In the genomic region with DNA sequence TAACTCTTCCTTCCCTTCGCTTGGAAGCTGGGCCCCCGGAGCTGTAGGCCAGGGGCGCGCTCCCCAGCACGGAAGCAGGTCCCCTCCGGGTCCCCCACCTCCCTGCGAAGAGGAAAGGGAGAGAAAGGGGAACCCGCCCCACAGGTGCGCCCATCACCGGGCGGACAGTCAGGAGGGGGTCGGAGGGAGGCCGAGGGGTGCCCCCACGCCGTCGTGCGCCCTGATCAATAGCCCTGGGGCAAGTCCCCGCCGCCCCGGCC, we compare ENCODE assay signal across 9 cellular contexts. TPM values are rescaled to one million over a fixed set of nuclear protein-coding genes. Genes with fewer than 3 reads are reported as not detected.
A peak's percentile ranks its signal among the peaks of the same experiment; 100 is the strongest.
DNase-seq lines count a peak whose midpoint lies in the region; ATAC-seq and TF ChIP-seq lines count a peak whose summit lies in the region.
"Had no signal": no experiment of that assay in that cellular context is flagged by ENCODE, and none has a peak within 500 bp of the region (broad histone marks: within the 10 kb centered on the region; RNA-seq: fewer than 3 reads in every experiment).

No MANE protein-coding gene starts in this region.

- peaks cover 0 to 10% (median 3%) of the 10 kb centered on the region in 4 donors for H3K4me1 Mint-ChIP-seq in CD4-positive, alpha-beta memory T cell
- peaks cover 4 to 5% of the 10 kb centered on the region in 2 donors for H3K4me1 Mint-ChIP-seq in effector memory CD8-positive, alpha-beta T cell (ENCODE audit: low read depth in 2 of 2)
- peaks cover 13% of the 10 kb centered on the region for H3K4me1 Mint-ChIP-seq in neural progenitor cell

- H3K36me3 ChIP-seq in CD4-positive, alpha-beta memory T cell (ENCODE audit: insufficient read depth, low read length): no peaks in the 10 kb centered on the region
- H3K36me3 ChIP-seq in neural progenitor cell: no peaks in the 10 kb centered on the region

- H3K9ac ChIP-seq in neural progenitor cell: no peak overlapping the region

- intact Hi-C loops in CD4-positive, alpha-beta memory T cell (cut with micrococcal nuclease): no loop called here

- CTCF ChIA-PET in CD4-positive, alpha-beta memory T cell (lab: Charles Lee; ENCODE audit: partially characterized antibody): interaction anchor here (1.0 kb wide), 1 partner anchor 13 kb away, joined by 3 read pairs; no protein-coding TSS in a partner anchor

- H2AFZ ChIP-seq in neural progenitor cell (replicated peaks): no peak overlapping the region

- no peaks in the 10 kb centered on the region for H3K9me3 Mint-ChIP-seq in CD4-positive, alpha-beta memory T cell
- H3K9me3 Mint-ChIP-seq in effector memory CD8-positive, alpha-beta T cell: no peaks in the 10 kb centered on the region
- H3K9me3 Mint-ChIP-seq in neural progenitor cell: no peaks in the 10 kb centered on the region

- peak overlapping the region in 1 of 7 donors; percentile 47 for H3K27ac Mint-ChIP-seq in CD4-positive, alpha-beta memory T cell
- H3K27ac Mint-ChIP-seq in effector memory CD8-positive, alpha-beta T cell: no peak overlapping the region
- no peak overlapping the region for H3K27ac Mint-ChIP-seq in neural progenitor cell

- H3K27me3 Mint-ChIP-seq in CD4-positive, alpha-beta memory T cell: peaks cover 0 to 2% of the 10 kb centered on the region in 2 donors
- no peaks in the 10 kb centered on the region for H3K27me3 Mint-ChIP-seq in effector memory CD8-positive, alpha-beta T cell
- peaks cover 8% of the 10 kb centered on the region for H3K27me3 Mint-ChIP-seq in neural progenitor cell (ENCODE audit: insufficient read depth, low read depth)

- H3K4me3 ChIP-seq in CD4-positive, alpha-beta memory T cell (ENCODE audit: low read length in 2 of 2): peak overlapping the region; percentile 3 to 51
- peak overlapping the region; percentile 70 for H3K4me3 ChIP-seq in LNCaP clone FGC (ENCODE audit: low read depth, low read length)
- H3K4me3 ChIP-seq in neural progenitor cell: peak overlapping the region; percentile 57

- H3K9me3 ChIP-seq in CD4-positive, alpha-beta memory T cell (ENCODE audit: control insufficient read depth in 1 of 2, low read length in 2 of 2): no peaks in the 10 kb centered on the region
- no peaks in the 10 kb centered on the region for H3K9me3 ChIP-seq in neural progenitor cell (ENCODE audit: low read depth)

- peaks cover 13% of the 10 kb centered on the region for H4K20me1 ChIP-seq in neural progenitor cell (ENCODE audit: low read depth)

- H3K36me3 Mint-ChIP-seq in CD4-positive, alpha-beta memory T cell: no peaks in the 10 kb centered on the region
- no peaks in the 10 kb centered on the region for H3K36me3 Mint-ChIP-seq in effector memory CD8-positive, alpha-beta T cell (ENCODE audit: insufficient read depth)
- H3K36me3 Mint-ChIP-seq in neural progenitor cell: no peaks in the 10 kb centered on the region

- H3K4me2 ChIP-seq in neural progenitor cell: peak overlapping the region; percentile 85

- peaks cover 11% of the 10 kb centered on the region for H3K4me1 ChIP-seq in CD4-positive, alpha-beta memory T cell (ENCODE audit: insufficient read depth, low read length)
- peaks cover 21% of the 10 kb centered on the region for H3K4me1 ChIP-seq in neural progenitor cell

- POLR2A ChIA-PET in CD4-positive, alpha-beta memory T cell (lab: Charles Lee; ENCODE audit: partially characterized antibody): interaction anchor here (1.0 to 2.6 kb wide), 4 partner anchors 15 to 203 kb away, joined by 3 to 17 read pairs (median 4); no protein-coding TSS in a partner anchor

- no peaks in the 10 kb centered on the region for H3K79me2 ChIP-seq in neural progenitor cell (ENCODE audit: low read depth)

- TF ChIP-seq CTCF in LNCaP clone FGC (IDR thresholded peaks at IDR 0.05; ENCODE audit: control insufficient read depth, extremely low read depth, insufficient read depth) (no peak), neural progenitor cell (IDR thresholded peaks at IDR 0.05) (no peak)

- peaks cover 17% of the 10 kb centered on the region for H3F3A ChIP-seq in neural progenitor cell (ENCODE audit: low read depth)

- H3K27me3 ChIP-seq in CD4-positive, alpha-beta memory T cell (ENCODE audit: insufficient read depth, low read length): no peaks in the 10 kb centered on the region
- H3K27me3 ChIP-seq in neural progenitor cell: peaks cover 52% of the 10 kb centered on the region

- ATAC-seq in effector memory CD8-positive, alpha-beta T cell (replicated peaks): no peak
- no peak for ATAC-seq in GM21786 (IDR thresholded peaks at IDR 0.05; ENCODE audit: unreplicated experiment)
- no peak for ATAC-seq in GM18909 (IDR thresholded peaks at IDR 0.05; ENCODE audit: poor library complexity, unreplicated experiment)

- no peak overlapping the region for H3K27ac ChIP-seq in CD4-positive, alpha-beta memory T cell (ENCODE audit: low read depth, low read length)
- H3K27ac ChIP-seq in neural progenitor cell: no peak overlapping the region

- H3K4me3 Mint-ChIP-seq in CD4-positive, alpha-beta memory T cell: peak overlapping the region; percentile 17 to 82 (median 76)
- H3K4me3 Mint-ChIP-seq in effector memory CD8-positive, alpha-beta T cell: peak overlapping the region; percentile 72 to 74
- peak overlapping the region; percentile 86 for H3K4me3 Mint-ChIP-seq in neural progenitor cell

- no peak for DNase-seq in CD4-positive, alpha-beta memory T cell
- DNase-seq in LNCaP clone FGC (ENCODE audit: low read depth) (no peak), neural progenitor cell (ENCODE audit: low spot score) (no peak), glomerular visceral epithelial cell (ENCODE audit: extremely low spot score) (no peak), NCI-H748 (lab: John Stamatoyannopoulos, UW; ENCODE audit: unreplicated experiment) (no peak)
- DNase-seq in effector memory CD8-positive, alpha-beta T cell: no peak
- DNase-seq: amniotic stem cell had no signal

RNA-seq across cellular contexts. Expression of gene AGPAT2, which starts 0.8 kb away (rescaled TPM):
- 1 to 10 TPM; 6.9 to 7.8 TPM for total RNA-seq in CD4-positive, alpha-beta memory T cell
- polyA plus RNA-seq in CD4-positive, alpha-beta memory T cell: 10 to 100 TPM; 16.2 to 20.6 TPM
- 2.4 and 3.4 TPM in 2 replicates for total RNA-seq in neural progenitor cell (ENCODE audit: low replicate concordance)

RNA-seq across cellular contexts. Expression of gene EGFL7, which starts 23.7 kb away (rescaled TPM):
- total RNA-seq in CD4-positive, alpha-beta memory T cell: not detected
- polyA plus RNA-seq in CD4-positive, alpha-beta memory T cell: under 1 TPM in 1 of 2 donors, not detected in 1; 0.64 TPM
- total RNA-seq in neural progenitor cell (ENCODE audit: low replicate concordance): 16.5 and 47.4 TPM in 2 replicates

RNA-seq across cellular contexts. Expression of gene DIPK1B, which starts 25.9 kb away (rescaled TPM):
- total RNA-seq in CD4-positive, alpha-beta memory T cell: not detected
- not detected for polyA plus RNA-seq in CD4-positive, alpha-beta memory T cell
- 11.8 and 52.8 TPM in 2 replicates for total RNA-seq in neural progenitor cell (ENCODE audit: low replicate concordance)

RNA-seq across cellular contexts. Expression of gene LCN10, which starts 56.3 kb away (rescaled TPM):
- 1 to 10 TPM in 1 of 2 experiments, under 1 TPM in 1; 0.90 to 1.3 TPM for total RNA-seq in CD4-positive, alpha-beta memory T cell
- polyA plus RNA-seq in CD4-positive, alpha-beta memory T cell: under 1 TPM; 0.22 to 0.50 TPM
- total RNA-seq in neural progenitor cell (ENCODE audit: low replicate concordance): not detected in 2 replicates

Comparison
In these comparisons a context has a peak if more than half of its experiments do, and no peak if none do; other contexts are left out.
1. RNA of gene EGFL7, which starts 23.7 kb away (total RNA-seq): 16.5 to 47.4 TPM in neural progenitor cell; not detected in CD4-positive, alpha-beta memory T cell; every median in the first group is over 10 times any median in the second.
2. RNA of gene DIPK1B, which starts 25.9 kb away (total RNA-seq): 11.8 to 52.8 TPM in neural progenitor cell; not detected in CD4-positive, alpha-beta memory T cell; every median in the first group is over 10 times any median in the second.
3. Peak in every context shown above with its lines, with median percentiles within 50 percentile points of each other: H3K4me3 ChIP-seq and H3K4me3 Mint-ChIP-seq.